8 cellular contexts compared by ENCODE assay signal in genomic region chr10:126749030-126749655, GRCh38.
DNase-seq lines count a peak whose midpoint lies in the region; ATAC-seq and TF ChIP-seq lines count a peak whose summit lies in the region.

No MANE protein-coding gene starts in this region.

- ATAC-seq in HG02623 (IDR thresholded peaks at IDR 0.05; ENCODE audit: unreplicated experiment) (peak; percentile 70), GM18870 (IDR thresholded peaks at IDR 0.05; ENCODE audit: unreplicated experiment) (no peak)
- ATAC-seq in activated CD8-positive, alpha-beta T cell treated with anti-CD3 and anti-CD28 coated beads, Interleukin-2, amount 10 ng/mL, durations not matched to agents 7 days and 5 days = peak; percentile 71
- ATAC-seq in stimulated activated naive CD8-positive, alpha-beta T cell treated with anti-CD3 and anti-CD28 coated beads, Interleukin-15, amount 100 ng/mL, for 72 hours = peak; percentile 60

- no peak overlapping the region for H3K27ac Mint-ChIP-seq in activated CD8-positive, alpha-beta T cell treated with anti-CD3 and anti-CD28 coated beads, Interleukin-2, amount 10 ng/mL, durations not matched to agents 7 days and 5 days
- no peak overlapping the region for H3K27ac Mint-ChIP-seq in stimulated activated naive CD8-positive, alpha-beta T cell treated with anti-CD3 and anti-CD28 coated beads, Interleukin-15, amount 100 ng/mL, for 72 hours

- no peak overlapping the region for H3K4me3 ChIP-seq in esophagus squamous epithelium

- no peaks in the 10 kb centered on the region for H3K27me3 Mint-ChIP-seq in activated CD8-positive, alpha-beta T cell treated with anti-CD3 and anti-CD28 coated beads, Interleukin-2, amount 10 ng/mL, durations not matched to agents 7 days and 5 days (ENCODE audit: low read depth)
- H3K27me3 Mint-ChIP-seq in stimulated activated naive CD8-positive, alpha-beta T cell treated with anti-CD3 and anti-CD28 coated beads, Interleukin-15, amount 100 ng/mL, for 72 hours = no peaks in the 10 kb centered on the region

- no peak for TF ChIP-seq POLR2A in esophagus squamous epithelium (IDR thresholded peaks at IDR 0.05)

- H3K27me3 ChIP-seq in esophagus squamous epithelium = no peaks in the 10 kb centered on the region

- peak; percentile 69 for DNase-seq in EL
- peak; percentile 1 for DNase-seq in NCI-H446 treated with DMSO at 0.1 percent for 48 hours (lab: John Stamatoyannopoulos, UW)
- DNase-seq in activated CD8-positive, alpha-beta T cell treated with anti-CD3 and anti-CD28 coated beads, Interleukin-2, amount 10 ng/mL, durations not matched to agents 7 days and 5 days = peak; percentile 54
- no peak for DNase-seq in esophagus squamous epithelium (lab: John Stamatoyannopoulos, UW)
- DNase-seq in myocyte (ENCODE audit: low read depth) = peak; percentile 81
- peak; percentile 36 to 39 for DNase-seq in stimulated activated naive CD8-positive, alpha-beta T cell treated with anti-CD3 and anti-CD28 coated beads, Interleukin-15, amount 100 ng/mL, for 72 hours

- no peaks in the 10 kb centered on the region for H3K4me1 ChIP-seq in esophagus squamous epithelium

- CTCF ChIA-PET in activated CD8-positive, alpha-beta T cell treated with anti-CD3 and anti-CD28 coated beads, Interleukin-2, amount 10 ng/mL, durations not matched to agents 7 days and 5 days (lab: Charles Lee) = interaction anchor here (0.5 to 0.6 kb wide), 2 partner anchors 703 to 867 kb away, joined by 3 read pairs; no protein-coding TSS in a partner anchor

- TF ChIP-seq CTCF in esophagus squamous epithelium (IDR thresholded peaks at IDR 0.05) = peak; percentile 61 to 76 (median 69)

- no peaks in the 10 kb centered on the region for H3K36me3 ChIP-seq in esophagus squamous epithelium

- H3K4me3 Mint-ChIP-seq in activated CD8-positive, alpha-beta T cell treated with anti-CD3 and anti-CD28 coated beads, Interleukin-2, amount 10 ng/mL, durations not matched to agents 7 days and 5 days = no peak overlapping the region
- no peak overlapping the region for H3K4me3 Mint-ChIP-seq in stimulated activated naive CD8-positive, alpha-beta T cell treated with anti-CD3 and anti-CD28 coated beads, Interleukin-15, amount 100 ng/mL, for 72 hours

- POLR2A ChIA-PET in activated CD8-positive, alpha-beta T cell treated with anti-CD3 and anti-CD28 coated beads, Interleukin-2, amount 10 ng/mL, durations not matched to agents 7 days and 5 days (lab: Charles Lee) = no interaction called here

- H3K27ac ChIP-seq in esophagus squamous epithelium = no peak overlapping the region

- no peaks in the 10 kb centered on the region for H3K4me1 Mint-ChIP-seq in activated CD8-positive, alpha-beta T cell treated with anti-CD3 and anti-CD28 coated beads, Interleukin-2, amount 10 ng/mL, durations not matched to agents 7 days and 5 days (ENCODE audit: low read depth)
- no peaks in the 10 kb centered on the region for H3K4me1 Mint-ChIP-seq in stimulated activated naive CD8-positive, alpha-beta T cell treated with anti-CD3 and anti-CD28 coated beads, Interleukin-15, amount 100 ng/mL, for 72 hours

- intact Hi-C loops in esophagus squamous epithelium (cut with DNase I) = no loop called here

- H3K9me3 Mint-ChIP-seq in activated CD8-positive, alpha-beta T cell treated with anti-CD3 and anti-CD28 coated beads, Interleukin-2, amount 10 ng/mL, durations not matched to agents 7 days and 5 days (ENCODE audit: insufficient read depth) = no peaks in the 10 kb centered on the region
- no peaks in the 10 kb centered on the region for H3K9me3 Mint-ChIP-seq in stimulated activated naive CD8-positive, alpha-beta T cell treated with anti-CD3 and anti-CD28 coated beads, Interleukin-15, amount 100 ng/mL, for 72 hours

- no peaks in the 10 kb centered on the region for H3K9me3 ChIP-seq in esophagus squamous epithelium

- no peaks in the 10 kb centered on the region for H3K36me3 Mint-ChIP-seq in activated CD8-positive, alpha-beta T cell treated with anti-CD3 and anti-CD28 coated beads, Interleukin-2, amount 10 ng/mL, durations not matched to agents 7 days and 5 days (ENCODE audit: low read depth)

- 10 to 13% methylated on average over 2 to 5 of the region's 5 CpGs for WGBS in esophagus squamous epithelium, 2 donors
